In genomic region chr3:153343988-153344782, GRCh38 we compare ENCODE assay signal across 21 cellular contexts.
"Had no signal": no experiment of that assay in that cellular context is flagged by ENCODE, and none has a peak within 500 bp of the region (broad histone marks: within the 10 kb centered on the region; RNA-seq: fewer than 3 reads in every experiment).

No MANE protein-coding gene starts in this region.

- ATAC-seq: body of pancreas; gastroesophageal sphincter; mucosa of descending colon; right lobe of liver; stimulated activated memory B cell treated with anti-CD40 and anti-IgM and Interleukin-4, amounts not matched to agents 10 μg/mL and 1 μg/mL and 100 μg/mL, for 72 hours had no signal

- H3K27ac ChIP-seq: body of pancreas, gastroesophageal sphincter, right lobe of liver, SK-N-MC, stomach, suprapubic skin, transverse colon had no signal

- DNase-seq: activated CD4-positive, alpha-beta memory T cell treated with anti-CD3 and anti-CD28 coated beads for 36 hours; activated CD4-positive, alpha-beta T cell treated with anti-CD3 and anti-CD28 coated beads for 48 hours; activated naive CD4-positive, alpha-beta T cell treated with anti-CD3 and anti-CD28 coated beads for 36 hours; activated T-cell treated with anti-CD3 and anti-CD28 coated beads, Interleukin-2, amount 50 U/mL, for 48 hours; body of pancreas; effector CD8-positive, alpha-beta T cell; esophagus squamous epithelium; head of caudate nucleus; mesendoderm; mucosa of descending colon; naive B cell; occipital lobe; right lobe of liver; stomach; transverse colon had no signal

- H3K9me3 ChIP-seq: body of pancreas, esophagus squamous epithelium, mucosa of descending colon, right lobe of liver, suprapubic skin, transverse colon had no signal

- H3K36me3 ChIP-seq: esophagus squamous epithelium, gastroesophageal sphincter, right lobe of liver, stomach, suprapubic skin, transverse colon had no signal

- FAIRE-seq: islet of Langerhans had no signal

- H3K4me3 ChIP-seq: body of pancreas, esophagus squamous epithelium, gastroesophageal sphincter, mucosa of descending colon, right lobe of liver, SK-N-MC, skin epidermis, stomach, suprapubic skin, transverse colon had no signal

- H3K4me1 ChIP-seq: body of pancreas, gastroesophageal sphincter, right lobe of liver, stomach, suprapubic skin, transverse colon had no signal

- H3K27me3 ChIP-seq: body of pancreas, esophagus squamous epithelium, gastroesophageal sphincter, right lobe of liver, stomach, suprapubic skin, transverse colon had no signal
